8 cellular contexts compared by ENCODE assay signal in the genomic region with DNA sequence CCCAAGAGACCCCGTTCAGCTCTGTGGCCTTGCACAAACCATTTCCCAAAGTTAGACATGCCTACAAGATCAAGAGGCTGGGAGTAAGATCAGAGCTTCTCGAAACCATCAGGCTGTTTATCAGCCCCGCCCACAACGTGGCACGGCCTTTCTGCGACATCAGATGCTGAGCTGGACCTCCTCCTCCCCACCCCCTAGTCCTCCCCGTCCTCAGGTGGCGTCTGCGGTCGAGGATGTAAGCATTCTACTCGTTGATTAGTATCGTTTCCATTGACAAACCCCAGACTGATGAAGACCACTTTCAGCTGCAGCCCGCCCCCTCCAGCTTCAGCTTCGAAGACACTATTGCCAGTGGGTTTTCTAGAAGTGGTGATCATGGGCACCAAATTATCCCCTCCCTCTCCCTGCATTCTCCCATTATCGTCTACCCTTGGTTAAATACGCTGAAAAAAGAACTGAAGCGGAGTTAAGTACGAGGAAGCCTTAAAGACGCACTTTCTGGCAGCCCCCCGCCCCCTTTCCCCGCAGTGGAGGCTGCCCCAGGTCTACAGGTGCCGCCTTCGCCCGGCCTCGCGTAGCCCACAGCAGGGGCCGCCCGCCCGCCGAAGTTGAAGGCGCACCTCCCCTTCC. TPM values are rescaled to one million over a fixed set of nuclear protein-coding genes. Genes with fewer than 3 reads are reported as not detected.
DNase-seq lines count a peak whose midpoint lies in the region; ATAC-seq lines count a peak whose summit lies in the region.

No MANE protein-coding gene starts in this region.

- ATAC-seq in HG03103 (IDR thresholded peaks at IDR 0.05; ENCODE audit: low read depth, unreplicated experiment), result peak; percentile 35
- ATAC-seq in T-helper 17 cell, result peak; percentile 37
- ATAC-seq in esophagus mucosa, result peak; percentile 38
- ATAC-seq in GM21367 (IDR thresholded peaks at IDR 0.05; ENCODE audit: unreplicated experiment), result no peak

- no peaks in the 10 kb centered on the region for H3K9me3 ChIP-seq in T-helper 17 cell (ENCODE audit: control insufficient read depth, low read length, poor library complexity, severe bottlenecking)

- peaks cover 5% of the 10 kb centered on the region for H3K36me3 Mint-ChIP-seq in T-helper 17 cell (ENCODE audit: low read depth)

- H3K27ac Mint-ChIP-seq in T-helper 17 cell, result no peak overlapping the region

- peaks cover 81% of the 10 kb centered on the region for H3K27me3 Mint-ChIP-seq in T-helper 17 cell

- H3K4me3 Mint-ChIP-seq in T-helper 17 cell, result peak overlapping the region; percentile 80

- DNase-seq in NCI-H1417 (lab: John Stamatoyannopoulos, UW) (peak; percentile 19 to 58 (median 41)), NCI-H1417 treated with DMSO at 0.1 percent for 48 hours (lab: John Stamatoyannopoulos, UW) (no peak), T-helper 17 cell (no peak), myocyte (ENCODE audit: low read depth) (peak; percentile 18), MV-4-11 (lab: John Stamatoyannopoulos, UW) (no peak)

- peaks cover 15% of the 10 kb centered on the region for H3K4me1 Mint-ChIP-seq in T-helper 17 cell

RNA-seq across cellular contexts. Expression of gene PPIC, which starts 1.1 kb away (rescaled TPM):
- total RNA-seq in T-helper 17 cell (not detected), esophagus mucosa (44.7 TPM), myocyte (44.3 and 57.6 TPM in 2 replicates)
- polyA plus RNA-seq in myocyte (2012), result 99.8 TPM

RNA-seq across cellular contexts. Expression of gene PRDM6, which starts 53.6 kb away (rescaled TPM):
- total RNA-seq in T-helper 17 cell, result not detected
- total RNA-seq in esophagus mucosa, result 0.32 TPM
- total RNA-seq in myocyte, result 0.16 TPM in 2 replicates
- polyA plus RNA-seq in myocyte (2012), result 0.43 TPM

Comparison
In these comparisons a context has a peak if more than half of its experiments do, and no peak if none do; other contexts are left out.
1. DNase-seq: peak in NCI-H1417 (3 of 3) and myocyte (single experiment); none in NCI-H1417 treated with DMSO at 0.1 percent for 48 hours (single experiment), T-helper 17 cell (0 of 3) and MV-4-11 (single experiment).
2. RNA of gene PPIC, which starts 1.1 kb away (total RNA-seq): 44.3 to 57.6 TPM in myocyte and 44.7 TPM in esophagus mucosa (single experiment); not detected in T-helper 17 cell; every median in the first group is over 10 times any median in the second.